9 cellular contexts compared by ENCODE assay signal in genomic region chr10:100008142-100008522, GRCh38. TPM values are rescaled to one million over a fixed set of nuclear protein-coding genes. Genes with fewer than 3 reads are reported as not detected.
DNase-seq lines count a peak whose midpoint lies in the region; ATAC-seq and TF ChIP-seq lines count a peak whose summit lies in the region.
"Had no signal": no experiment of that assay in that cellular context is flagged by ENCODE, and none has a peak within 500 bp of the region (broad histone marks: within the 10 kb centered on the region; RNA-seq: fewer than 3 reads in every experiment).

No MANE protein-coding gene starts in this region.

- H3K9me3 Mint-ChIP-seq in T-cell = no peaks in the 10 kb centered on the region

- no peak for TF ChIP-seq POLR2A in gastrocnemius medialis (IDR thresholded peaks at IDR 0.05)

- CTCF ChIA-PET in T-cell (lab: Charles Lee) = interaction anchor here (0.5 to 1.8 kb wide), 5 partner anchors 13 to 233 kb away, joined by 3 to 7 read pairs (median 6); no protein-coding TSS in a partner anchor

- peaks cover 35 to 53% (median 44%) of the 10 kb centered on the region in 3 donors for H3K4me1 Mint-ChIP-seq in T-cell

- H3K27me3 Mint-ChIP-seq in T-cell = no peaks in the 10 kb centered on the region

- POLR2A ChIA-PET in T-cell (lab: Charles Lee) = interaction anchor here in 1 of 2 donors (0.6 kb wide), 1 partner anchor 39 kb away, joined by 5 read pairs; no protein-coding TSS in a partner anchor

- H3K27me3 ChIP-seq in gastrocnemius medialis = no peaks in the 10 kb centered on the region

- DNase-seq in GM12864 (ENCODE audit: low read depth) = no peak
- no peak for DNase-seq in T-cell
- peak; percentile 62 for DNase-seq in fibroblast of pulmonary artery (ENCODE audit: low read depth)
- DNase-seq in gastrocnemius medialis = no peak
- DNase-seq in NCI-H1930 (lab: John Stamatoyannopoulos, UW) = no peak
- DNase-seq: small intestine had no signal

- H3K27ac ChIP-seq in gastrocnemius medialis = peak overlapping the region in 2 of 4 donors; percentile 82 to 87

- H3K9me3 ChIP-seq in gastrocnemius medialis = no peaks in the 10 kb centered on the region

- H3K4me3 ChIP-seq in GM12864 (ENCODE audit: low read depth, low read length) = peak overlapping the region; percentile 80
- H3K4me3 ChIP-seq in fibroblast of pulmonary artery (replicated peaks; ENCODE audit: low read depth, low read length) = peak overlapping the region; percentile 98
- H3K4me3 ChIP-seq in gastrocnemius medialis = peak overlapping the region; percentile 85 to 99 (median 89)

- no peak overlapping the region for H3K27ac Mint-ChIP-seq in T-cell

- peak overlapping the region; percentile 63 to 88 (median 82) for H3K4me3 Mint-ChIP-seq in T-cell

- TF ChIP-seq CTCF in GM12864 (IDR thresholded peaks at IDR 0.05; ENCODE audit: low read depth, low read length, missing control alignments) (no peak), fibroblast of pulmonary artery (IDR thresholded peaks at IDR 0.05; ENCODE audit: low read length, missing control alignments) (no peak), gastrocnemius medialis (IDR thresholded peaks at IDR 0.05 in 4 of 5, conservative IDR thresholded peaks at IDR 0.05 in 1 of 5) (no peak)

- ATAC-seq in T-cell (replicated peaks in 1 of 4) = no peak
- no peak for ATAC-seq in gastrocnemius medialis
- no peak for ATAC-seq in GM19463 (IDR thresholded peaks at IDR 0.05; ENCODE audit: unreplicated experiment)
- no peak for ATAC-seq in HG03432 (IDR thresholded peaks at IDR 0.05; ENCODE audit: unreplicated experiment)
- no peak for ATAC-seq in HG03439 (IDR thresholded peaks at IDR 0.05; ENCODE audit: unreplicated experiment)

- H3K36me3 Mint-ChIP-seq in T-cell = no peaks in the 10 kb centered on the region

- no peaks in the 10 kb centered on the region for H3K36me3 ChIP-seq in gastrocnemius medialis

- peaks cover 51 to 57% of the 10 kb centered on the region in 2 donors for H3K4me1 ChIP-seq in gastrocnemius medialis

- in situ Hi-C loops in gastrocnemius medialis (cut with MboI; ENCODE audit: low sequenced_read_pairs in 4 of 4) = loop anchor here in 1 of 4 donors (25.0 kb wide), 1 partner anchor 96 kb away; no protein-coding TSS in a partner anchor

- intact Hi-C loops in gastrocnemius medialis (cut with DNase I; ENCODE audit: low total_unique reads) = loop anchor here (2.0 kb wide), 1 partner anchor 37 kb away; no protein-coding TSS in a partner anchor

RNA-seq across cellular contexts. Expression of gene DNMBP, which starts 1.6 kb away (rescaled TPM):
- 1 to 10 TPM; 4.4 to 5.8 (median 4.6) TPM for total RNA-seq in T-cell
- total RNA-seq in gastrocnemius medialis = 10 to 100 TPM in 3 of 4 donors, 1 to 10 TPM in 1; 9.5 to 22.5 (median 15.0) TPM
